10 cellular contexts compared by ENCODE assay signal in the genomic region with DNA sequence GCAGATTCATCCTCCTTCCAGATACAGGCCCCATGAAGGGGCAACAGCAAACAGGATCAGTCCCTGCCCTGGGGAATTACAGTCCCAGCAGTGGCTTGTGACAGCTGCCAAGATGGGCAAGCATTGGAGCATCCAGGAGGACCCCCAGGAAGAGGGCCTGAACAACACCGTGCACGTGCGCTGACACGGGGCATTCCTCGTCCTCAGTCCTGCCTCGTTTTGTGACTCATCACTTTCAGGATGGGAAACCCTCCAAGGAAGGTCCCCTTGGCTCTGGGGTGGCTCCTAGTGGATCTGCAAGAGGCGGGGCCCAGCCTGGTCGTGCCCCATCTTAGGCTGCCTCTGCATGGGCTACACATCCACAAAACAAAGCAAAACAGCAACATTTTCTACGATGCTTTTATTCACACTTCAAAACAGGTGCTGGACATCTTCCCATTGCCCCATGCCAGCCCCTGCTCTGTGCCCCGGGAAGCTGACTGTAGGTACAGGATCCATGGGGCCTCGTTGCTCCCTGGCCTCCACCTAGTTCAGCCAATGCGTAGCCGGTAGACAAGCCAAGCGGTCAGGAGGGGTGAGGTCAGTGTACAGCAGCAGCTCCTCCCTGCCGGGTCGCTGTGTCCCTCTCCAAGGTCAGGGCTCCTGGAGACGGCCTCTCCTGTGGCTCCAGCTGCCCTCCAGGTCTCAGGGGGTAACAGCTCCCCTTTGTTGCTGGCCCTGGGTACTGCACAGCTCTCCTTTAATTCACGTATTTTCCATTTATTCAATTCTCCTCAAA. TPM values are rescaled to one million over a fixed set of nuclear protein-coding genes. Genes with fewer than 3 reads are reported as not detected.
DNase-seq lines count a peak whose midpoint lies in the region; ATAC-seq and TF ChIP-seq lines count a peak whose summit lies in the region.
"Had no signal": no experiment of that assay in that cellular context is flagged by ENCODE, and none has a peak within 500 bp of the region (broad histone marks: within the 10 kb centered on the region; RNA-seq: fewer than 3 reads in every experiment).

No MANE protein-coding gene starts in this region.

- no peak overlapping the region for H4K8ac ChIP-seq in trophoblast cell (ENCODE audit: low read depth, low read length)

- no peak overlapping the region for H3K4me2 ChIP-seq in trophoblast cell (ENCODE audit: low read length)

- no peak overlapping the region for H3K18ac ChIP-seq in trophoblast cell (ENCODE audit: low read length)

- H3K9me3 ChIP-seq in trophoblast cell (ENCODE audit: insufficient read depth, low read depth, low read length): peaks cover 17% of the 10 kb centered on the region
- H3K9me3 ChIP-seq: prostate gland had no signal

- peak overlapping the region; percentile 22 to 71 (median 60) for H3K4me3 Mint-ChIP-seq in brain
- H3K4me3 Mint-ChIP-seq: activated naive CD8-positive, alpha-beta T cell treated with anti-CD3 and anti-CD28 coated beads, Interleukin-2, amount 10 ng/mL, durations not matched to agents 7 days and 5 days had no signal

- H4K12ac ChIP-seq in trophoblast cell (ENCODE audit: low read depth, low read length): no peak overlapping the region

- no peak overlapping the region for H3K27ac ChIP-seq in trophoblast cell (ENCODE audit: low read depth, low read length)
- H3K27ac ChIP-seq: prostate gland had no signal

- H3K9me3 Mint-ChIP-seq in brain: peaks cover 0 to 5% (median 0%) of the 10 kb centered on the region in 5 experiments
- H3K9me3 Mint-ChIP-seq: activated naive CD8-positive, alpha-beta T cell treated with anti-CD3 and anti-CD28 coated beads, Interleukin-2, amount 10 ng/mL, durations not matched to agents 7 days and 5 days had no signal

- H3K27me3 ChIP-seq in trophoblast cell (ENCODE audit: insufficient read depth, low read length): peaks cover 25% of the 10 kb centered on the region

- no peaks in the 10 kb centered on the region for H3K36me3 ChIP-seq in trophoblast cell (ENCODE audit: control insufficient read depth in 1 of 2, insufficient read depth in 2 of 2, low read length in 2 of 2)
- H3K36me3 ChIP-seq: prostate gland had no signal

- H3K36me3 Mint-ChIP-seq in brain: no peaks in the 10 kb centered on the region
- H3K36me3 Mint-ChIP-seq: activated naive CD8-positive, alpha-beta T cell treated with anti-CD3 and anti-CD28 coated beads, Interleukin-2, amount 10 ng/mL, durations not matched to agents 7 days and 5 days had no signal

- H3K14ac ChIP-seq in trophoblast cell (ENCODE audit: low read length): no peak overlapping the region

- no peak overlapping the region for H2BK12ac ChIP-seq in trophoblast cell (ENCODE audit: low read length)

- no peak overlapping the region for H2AK5ac ChIP-seq in trophoblast cell (ENCODE audit: low read length)

- H3K4ac ChIP-seq in trophoblast cell (ENCODE audit: low read depth, low read length): no peak overlapping the region

- H3K4me1 Mint-ChIP-seq in brain: peaks cover 56% of the 10 kb centered on the region

- H3K23ac ChIP-seq in trophoblast cell (ENCODE audit: low read length): no peak overlapping the region

- H2AFZ ChIP-seq in trophoblast cell (ENCODE audit: insufficient read depth, low read length, poor library complexity): no peak overlapping the region

- peaks cover 1% of the 10 kb centered on the region for H3K79me2 ChIP-seq in trophoblast cell (ENCODE audit: control insufficient read depth, insufficient read depth, low read length, poor library complexity)

- no peak for TF ChIP-seq CTCF in brain (conservative IDR thresholded peaks at IDR 0.05)

- peak; percentile 67 for DNase-seq in AG08396 (ENCODE audit: low spot score)
- DNase-seq in HT1080 (ENCODE audit: low read depth): peak; percentile 69
- peak; percentile 59 for DNase-seq in myocyte (ENCODE audit: low read depth)
- DNase-seq in islet precursor cell: no peak
- no peak for DNase-seq in stimulated activated CD4-positive, alpha-beta T cell treated with anti-CD3 and anti-CD28 coated beads, Interleukin-4, amount 100 ng/mL, for 1 hour
- no peak for DNase-seq in trophoblast cell

- H2BK120ac ChIP-seq in trophoblast cell (ENCODE audit: insufficient read depth, low read length, poor library complexity): no peak overlapping the region

- ATAC-seq in HG03565 (IDR thresholded peaks at IDR 0.05; ENCODE audit: unreplicated experiment): no peak

- H3K4me1 ChIP-seq in trophoblast cell (ENCODE audit: control insufficient read depth in 1 of 2, insufficient read depth in 2 of 2, low read length in 2 of 2): peaks cover 4 to 9% of the 10 kb centered on the region in 2 experiments

- no peak overlapping the region for H4K91ac ChIP-seq in trophoblast cell (ENCODE audit: low read depth, low read length)

- H2BK5ac ChIP-seq in trophoblast cell (ENCODE audit: low read depth, low read length, poor library complexity): no peak overlapping the region

- H3K27me3 Mint-ChIP-seq in brain: no peaks in the 10 kb centered on the region

- no peaks in the 10 kb centered on the region for H3K79me1 ChIP-seq in trophoblast cell (ENCODE audit: low read length)

- H3K9ac ChIP-seq in trophoblast cell (ENCODE audit: low read length): no peak overlapping the region

- no peak overlapping the region for H3K4me3 ChIP-seq in trophoblast cell (ENCODE audit: low read depth, low read length)

- H3K27ac Mint-ChIP-seq in brain: peak overlapping the region in 3 of 5 experiments; percentile 52 to 90 (median 87)
- H3K27ac Mint-ChIP-seq: activated naive CD8-positive, alpha-beta T cell treated with anti-CD3 and anti-CD28 coated beads, Interleukin-2, amount 10 ng/mL, durations not matched to agents 7 days and 5 days had no signal

- WGBS in trophoblast cell (ENCODE audit: extremely low coverage, insufficient coverage, insufficient read length): no CpG with 5 or more reads among the region's 18 CpGs

RNA-seq across cellular contexts. Expression of a gene that starts 32.3 kb away (rescaled TPM):
- 4,314 and 7,335 TPM in 2 replicates for total RNA-seq in HT1080 (2014; rRNA removed; shearing (Covaris generic))
- 7,415 and 8,369 TPM in 2 replicates for polyA plus RNA-seq in HT1080 (2015; cell fraction: cytosol; rRNA removed)
- polyA plus RNA-seq in HT1080 (2015; cell fraction: nucleus; rRNA removed): 6,090 and 6,682 TPM in 2 replicates
- polyA plus RNA-seq in brain (ENCODE audit: insufficient read depth, low read depth, low replicate concordance): 5,204 TPM
- 1,458 and 1,934 TPM in 2 replicates for total RNA-seq in myocyte
- 4,670 TPM for polyA plus RNA-seq in myocyte (2012)
- polyA plus RNA-seq in trophoblast cell (2013): 7,950 and 8,000 TPM in 2 replicates

RNA-seq across cellular contexts. Expression of a gene that starts 47.8 kb away (rescaled TPM):
- total RNA-seq in HT1080 (2014; rRNA removed; shearing (Covaris generic)): 0.37 and 0.40 TPM in 2 replicates
- not detected in 2 replicates for polyA plus RNA-seq in HT1080 (2015; cell fraction: cytosol; rRNA removed)
- polyA plus RNA-seq in HT1080 (2015; cell fraction: nucleus; rRNA removed): 0.38 and 0.73 TPM in 2 replicates
- 1.3 TPM for polyA plus RNA-seq in brain (ENCODE audit: insufficient read depth, low read depth, low replicate concordance)
- total RNA-seq in myocyte: 1.5 and 3.0 TPM in 2 replicates
- polyA plus RNA-seq in myocyte (2012): 4.4 TPM
- polyA plus RNA-seq in trophoblast cell (2013): 0.42 and 0.76 TPM in 2 replicates

Comparison
In these comparisons a context has a peak if more than half of its experiments do, and no peak if none do; other contexts are left out.
1. DNase-seq: peak in AG08396 (single experiment), HT1080 (single experiment) and myocyte (single experiment); none in islet precursor cell (single experiment), stimulated activated CD4-positive, alpha-beta T cell treated with anti-CD3 and anti-CD28 coated beads, Interleukin-4, amount 100 ng/mL, for 1 hour (single experiment) and trophoblast cell (0 of 2).